22 cellular contexts compared by ENCODE assay signal in the genomic region with DNA sequence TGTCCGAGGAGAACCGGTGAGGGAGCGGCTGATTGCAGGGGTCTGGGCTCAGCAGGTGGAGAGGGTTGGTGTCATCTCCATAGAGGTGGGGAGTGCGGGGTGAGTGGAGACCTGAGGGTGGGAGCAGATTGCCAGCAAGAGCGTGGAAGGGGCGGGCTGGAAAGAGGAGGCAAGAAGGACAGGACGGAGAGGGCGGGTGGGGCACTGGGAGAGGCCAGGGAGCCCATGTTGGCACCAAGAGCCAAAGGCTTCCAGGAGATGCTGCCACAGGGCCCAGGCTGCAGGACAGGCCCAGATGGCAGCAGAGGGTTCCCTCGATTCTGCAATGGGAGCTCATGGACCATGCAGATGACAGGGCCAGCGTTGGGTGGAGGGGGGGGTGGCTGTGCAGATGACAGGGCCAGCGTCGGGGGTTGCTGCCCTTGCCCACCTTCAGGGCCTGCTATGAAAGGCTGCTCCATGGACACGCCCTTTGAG.
"Had no signal": no experiment of that assay in that cellular context is flagged by ENCODE, and none has a peak within 500 bp of the region (broad histone marks: within the 10 kb centered on the region; RNA-seq: fewer than 3 reads in every experiment).

No MANE protein-coding gene starts in this region.

- DNase-seq: activated CD4-positive, alpha-beta T cell treated with anti-CD3 and anti-CD28 coated beads for 48 hours; activated CD4-positive, alpha-beta T cell treated with anti-CD3 and anti-CD28 coated beads, Interleukin-2, amount 50 U/mL, for 4 hours; activated CD4-positive, CD25-positive, alpha-beta regulatory T cell treated with anti-CD3 and anti-CD28 coated beads, Interleukin-2, amount 50 U/mL, for 72 hours; activated CD8-positive, alpha-beta T cell treated with anti-CD3 and anti-CD28 coated beads, Interleukin-2, amount 10 ng/mL, durations not matched to agents 7 days and 5 days; activated gamma-delta T cell treated with Interleukin-2 at 50 U/mL for 16 hours; activated naive CD4-positive, alpha-beta T cell treated with anti-CD3 and anti-CD28 coated beads, Interleukin-2, amount 10 ng/mL, durations not matched to agents 7 days and 5 days; activated naive CD8-positive, alpha-beta T cell treated with anti-CD3 and anti-CD28 coated beads for 36 hours; MM.1S; NCI-H1105; NCI-H1436; NCI-H187; NCI-H2081; NCI-H510A treated with DMSO at 0.1 percent for 48 hours; NCI-H69; NK-92 treated with Interleukin-12 subunit alpha and Interleukin-12 subunit beta, amount 100 ng/mL, for 24 hours; OCI-M1; SHP77 treated with DMSO at 0.1 percent for 48 hours; T-helper 17 cell; T-helper 9 cell had no signal

- ATAC-seq: activated CD8-positive, alpha-beta T cell treated with anti-CD3 and anti-CD28 coated beads, Interleukin-2, amount 10 ng/mL, durations not matched to agents 7 days and 5 days; Panc1; T-helper 17 cell; WTC11 had no signal

- H3K27ac ChIP-seq: RWPE1 had no signal
